In genomic region chr12:116204785-116205184, GRCh38 we compare ENCODE assay signal across 16 cellular contexts.
DNase-seq lines count a peak whose midpoint lies in the region; ATAC-seq and TF ChIP-seq lines count a peak whose summit lies in the region.
"Had no signal": no experiment of that assay in that cellular context is flagged by ENCODE, and none has a peak within 500 bp of the region (broad histone marks: within the 10 kb centered on the region; RNA-seq: fewer than 3 reads in every experiment).

No MANE protein-coding gene starts in this region.

- no peak overlapping the region for H4K91ac ChIP-seq in trophoblast cell (ENCODE audit: low read depth, low read length)

- no peak overlapping the region for H4K12ac ChIP-seq in trophoblast cell (ENCODE audit: low read depth, low read length)

- DNase-seq in left ventricle myocardium superior (no peak), right atrium auricular region (ENCODE audit: low spot score) (no peak), endothelial cell (ENCODE audit: low spot score) (no peak), trophoblast cell (no peak)
- no peak for DNase-seq in activated CD4-positive, alpha-beta T cell treated with anti-CD3 and anti-CD28 coated beads, Interleukin-2, amount 50 U/mL, for 1 hour
- DNase-seq in activated CD4-positive, alpha-beta T cell treated with anti-CD3 and anti-CD28 coated beads for 36 hours = no peak
- DNase-seq: BE2C, NCI-H1105, NCI-H146, NCI-H2029 treated with DMSO at 0.1 percent for 48 hours, NCI-H226, NCI-H510A treated with DMSO at 0.1 percent for 48 hours, NCI-H748 treated with DMSO at 0.1 percent for 48 hours, PC-9 had no signal

- no peak overlapping the region for H2BK120ac ChIP-seq in trophoblast cell (ENCODE audit: insufficient read depth, low read length, poor library complexity)

- H3K27me3 ChIP-seq in right atrium auricular region (no peaks in the 10 kb centered on the region), trophoblast cell (ENCODE audit: insufficient read depth, low read length) (no peaks in the 10 kb centered on the region)
- H3K27me3 ChIP-seq: BE2C, SJSA1 had no signal

- H3K79me1 ChIP-seq in trophoblast cell (ENCODE audit: low read length) = no peaks in the 10 kb centered on the region

- no peak overlapping the region for H2BK5ac ChIP-seq in trophoblast cell (ENCODE audit: low read depth, low read length, poor library complexity)

- H3K4me1 ChIP-seq in right atrium auricular region (peaks cover 0 to 12% of the 10 kb centered on the region in 2 donors), trophoblast cell (ENCODE audit: control insufficient read depth in 1 of 2, insufficient read depth in 2 of 2, low read length in 2 of 2) (peaks cover 2% of the 10 kb centered on the region in 2 experiments)

- H3K14ac ChIP-seq in trophoblast cell (ENCODE audit: low read length) = no peak overlapping the region

- no peak for TF ChIP-seq CTCF in right atrium auricular region (IDR thresholded peaks at IDR 0.05)
- no peak for TF ChIP-seq CTCF in endothelial cell (IDR thresholded peaks at IDR 0.05; ENCODE audit: unreplicated experiment)

- H3K9ac ChIP-seq in trophoblast cell (ENCODE audit: low read length) = no peak overlapping the region

- H3K27ac ChIP-seq in right atrium auricular region (no peak overlapping the region), trophoblast cell (ENCODE audit: low read depth, low read length) (no peak overlapping the region)
- H3K27ac ChIP-seq: PC-9, SJSA1 had no signal

- H2AK5ac ChIP-seq in trophoblast cell (ENCODE audit: low read length) = no peak overlapping the region

- ATAC-seq in left ventricle myocardium superior (peak; percentile 63), GM18909 (IDR thresholded peaks at IDR 0.05; ENCODE audit: poor library complexity, unreplicated experiment) (no peak)
- ATAC-seq in activated CD4-positive, alpha-beta T cell treated with anti-CD3 and anti-CD28 coated beads for 36 hours = no peak

- no peaks in the 10 kb centered on the region for H3K36me3 Mint-ChIP-seq in endothelial cell (ENCODE audit: low read depth, unreplicated experiment)
- peaks cover 5% of the 10 kb centered on the region for H3K36me3 Mint-ChIP-seq in activated CD4-positive, alpha-beta T cell treated with anti-CD3 and anti-CD28 coated beads for 36 hours (ENCODE audit: low read depth)

- no peak overlapping the region for H3K23ac ChIP-seq in trophoblast cell (ENCODE audit: low read length)

- H3K36me3 ChIP-seq in right atrium auricular region = no peaks in the 10 kb centered on the region
- H3K36me3 ChIP-seq in trophoblast cell (ENCODE audit: control insufficient read depth in 1 of 2, insufficient read depth in 2 of 2, low read length in 2 of 2) = no peaks in the 10 kb centered on the region
- H3K36me3 ChIP-seq: BE2C, SJSA1 had no signal

- H3K79me2 ChIP-seq in trophoblast cell (ENCODE audit: control insufficient read depth, insufficient read depth, low read length, poor library complexity) = peaks cover 7% of the 10 kb centered on the region

- H2BK12ac ChIP-seq in trophoblast cell (ENCODE audit: low read length) = no peak overlapping the region

- CTCF ChIA-PET in activated CD4-positive, alpha-beta T cell treated with anti-CD3 and anti-CD28 coated beads for 36 hours (lab: Charles Lee) = interaction anchor here (1.4 kb wide), 3 partner anchors 9 to 208 kb away, joined by 3 to 6 read pairs (median 4); no protein-coding TSS in a partner anchor

- peaks cover 2% of the 10 kb centered on the region for H3K27me3 Mint-ChIP-seq in endothelial cell (ENCODE audit: unreplicated experiment)
- no peaks in the 10 kb centered on the region for H3K27me3 Mint-ChIP-seq in activated CD4-positive, alpha-beta T cell treated with anti-CD3 and anti-CD28 coated beads for 36 hours

- no peak overlapping the region for H3K4me3 ChIP-seq in right atrium auricular region
- H3K4me3 ChIP-seq in trophoblast cell (ENCODE audit: low read depth, low read length) = no peak overlapping the region
- H3K4me3 ChIP-seq: PC-9, SJSA1 had no signal

- POLR2A ChIA-PET in activated CD4-positive, alpha-beta T cell treated with anti-CD3 and anti-CD28 coated beads for 36 hours (lab: Charles Lee) = no interaction called here

- no peak overlapping the region for H4K8ac ChIP-seq in trophoblast cell (ENCODE audit: low read depth, low read length)

- peaks cover 7% of the 10 kb centered on the region for H3K4me1 Mint-ChIP-seq in endothelial cell (ENCODE audit: unreplicated experiment)
- peaks cover 55% of the 10 kb centered on the region for H3K4me1 Mint-ChIP-seq in activated CD4-positive, alpha-beta T cell treated with anti-CD3 and anti-CD28 coated beads for 36 hours

- intact Hi-C loops in left ventricle myocardium superior (cut with micrococcal nuclease) = no loop called here
- intact Hi-C loops in activated CD4-positive, alpha-beta T cell treated with anti-CD3 and anti-CD28 coated beads for 36 hours (cut with DNase I, micrococcal nuclease) = no loop called here

- H3K18ac ChIP-seq in trophoblast cell (ENCODE audit: low read length) = no peak overlapping the region

- H3K4me2 ChIP-seq in trophoblast cell (ENCODE audit: low read length) = no peak overlapping the region
- H3K4me2 ChIP-seq: PC-9 had no signal

- no peaks in the 10 kb centered on the region for H3K9me3 Mint-ChIP-seq in endothelial cell (ENCODE audit: unreplicated experiment)
- no peaks in the 10 kb centered on the region for H3K9me3 Mint-ChIP-seq in activated CD4-positive, alpha-beta T cell treated with anti-CD3 and anti-CD28 coated beads for 36 hours (ENCODE audit: low read depth)

- no CpG with 5 or more reads among the region's 3 CpGs for WGBS in trophoblast cell (ENCODE audit: extremely low coverage, insufficient coverage, insufficient read length)

- H3K9me3 ChIP-seq in right atrium auricular region = no peaks in the 10 kb centered on the region
- no peaks in the 10 kb centered on the region for H3K9me3 ChIP-seq in trophoblast cell (ENCODE audit: insufficient read depth, low read depth, low read length)
- H3K9me3 ChIP-seq: BE2C, SJSA1 had no signal

- peak overlapping the region; percentile 27 for H3K27ac Mint-ChIP-seq in endothelial cell (ENCODE audit: unreplicated experiment)
- no peak overlapping the region for H3K27ac Mint-ChIP-seq in activated CD4-positive, alpha-beta T cell treated with anti-CD3 and anti-CD28 coated beads for 36 hours

- no peak overlapping the region for H3K4me3 Mint-ChIP-seq in endothelial cell (ENCODE audit: unreplicated experiment)
- H3K4me3 Mint-ChIP-seq in activated CD4-positive, alpha-beta T cell treated with anti-CD3 and anti-CD28 coated beads for 36 hours = no peak overlapping the region

- no peak overlapping the region for H2AFZ ChIP-seq in trophoblast cell (ENCODE audit: insufficient read depth, low read length, poor library complexity)
- H2AFZ ChIP-seq: PC-9 had no signal

- H3K4ac ChIP-seq in trophoblast cell (ENCODE audit: low read depth, low read length) = peak overlapping the region; percentile 89
